In genomic region chr1:43786201-43786958, GRCh38 we compare ENCODE assay signal across 27 cellular contexts.
A peak's percentile ranks its signal among the peaks of the same experiment; 100 is the strongest.
DNase-seq lines count a peak whose midpoint lies in the region; FAIRE-seq and TF ChIP-seq lines count a peak whose summit lies in the region.
"Had no signal": no experiment of that assay in that cellular context is flagged by ENCODE, and none has a peak within 500 bp of the region (broad histone marks: within the 10 kb centered on the region; RNA-seq: fewer than 3 reads in every experiment).

No MANE protein-coding gene starts in this region.

- no peak overlapping the region for H2BK120ac ChIP-seq in mesenchymal stem cell (ENCODE audit: low read depth, low read length)

- no TSS peak for BruUV-seq in Calu3 (replicated peaks; lab: Mats Ljungman, UMichigan)

- peak overlapping the region in 1 of 2 experiments; percentile 58 for H3K18ac ChIP-seq in mesenchymal stem cell (ENCODE audit: low read depth in 1 of 2, low read length in 2 of 2)

- no peak overlapping the region for H3K27ac Mint-ChIP-seq in Calu3 (ENCODE audit: unreplicated experiment)
- H3K27ac Mint-ChIP-seq in activated CD4-positive, alpha-beta memory T cell treated with anti-CD3 and anti-CD28 coated beads, Interleukin-2, amount 10 ng/mL, durations not matched to agents 7 days and 5 days: no peak overlapping the region
- H3K27ac Mint-ChIP-seq: activated B cell treated with CpG ODN at 0.5 μM for 24 hours; activated CD4-positive, alpha-beta memory T cell treated with anti-CD3 and anti-CD28 coated beads for 36 hours; H9; naive thymus-derived CD4-positive, alpha-beta T cell; T-helper 2 cell treated with Interferon-gamma antibody and Interleukin-4, amounts not matched to agents 5 μg/mL and 100 μg/mL, for 36 hours had no signal

- H3K9me3 Mint-ChIP-seq in Calu3 (ENCODE audit: low read depth, unreplicated experiment): no peaks in the 10 kb centered on the region
- H3K9me3 Mint-ChIP-seq in activated CD4-positive, alpha-beta memory T cell treated with anti-CD3 and anti-CD28 coated beads, Interleukin-2, amount 10 ng/mL, durations not matched to agents 7 days and 5 days: no peaks in the 10 kb centered on the region
- H3K9me3 Mint-ChIP-seq: activated B cell treated with CpG ODN at 0.5 μM for 24 hours; activated CD4-positive, alpha-beta memory T cell treated with anti-CD3 and anti-CD28 coated beads for 36 hours; H9; T-helper 2 cell treated with Interferon-gamma antibody and Interleukin-4, amounts not matched to agents 5 μg/mL and 100 μg/mL, for 36 hours had no signal

- TF ChIP-seq EP300 in stomach (IDR thresholded peaks at IDR 0.05): no peak

- TF ChIP-seq POLR2A in stomach (IDR thresholded peaks at IDR 0.05): no peak

- no peak overlapping the region for H2BK12ac ChIP-seq in mesenchymal stem cell (ENCODE audit: low read length in 2 of 2)

- H2AFZ ChIP-seq in mesenchymal stem cell (ENCODE audit: low read depth, low read length): no peak overlapping the region
- H2AFZ ChIP-seq: PC-9 had no signal

- no peaks in the 10 kb centered on the region for H3K9me3 ChIP-seq in SJSA1 (replicated peaks)
- H3K9me3 ChIP-seq in mesenchymal stem cell (ENCODE audit: control insufficient read depth, low read length): no peaks in the 10 kb centered on the region
- H3K9me3 ChIP-seq in stomach: no peaks in the 10 kb centered on the region
- H3K9me3 ChIP-seq in small intestine (ENCODE audit: control insufficient read depth, low read depth): no peaks in the 10 kb centered on the region
- H3K9me3 ChIP-seq: lower lobe of right lung, right lobe of liver, tibial nerve had no signal

- peak overlapping the region; percentile 65 for H3K9ac ChIP-seq in mesenchymal stem cell (ENCODE audit: low read length)
- H3K9ac ChIP-seq: KMS-11 had no signal

- H3K27ac ChIP-seq in SJSA1: peak overlapping the region; percentile 85
- H3K27ac ChIP-seq in mesenchymal stem cell (ENCODE audit: low read length, poor library complexity, severe bottlenecking): no peak overlapping the region
- H3K27ac ChIP-seq in stomach: peak overlapping the region in 3 of 5 donors; percentile 20 to 38 (median 32)
- H3K27ac ChIP-seq in small intestine (ENCODE audit: low read depth in 1 of 2, low read length in 1 of 2): peak overlapping the region in 1 of 2 donors; percentile 9
- H3K27ac ChIP-seq: KMS-11, lower lobe of right lung, SJCRH30 had no signal

- H4K91ac ChIP-seq in mesenchymal stem cell (ENCODE audit: low read length): no peak overlapping the region

- H3K27me3 Mint-ChIP-seq in Calu3 (ENCODE audit: unreplicated experiment): no peaks in the 10 kb centered on the region
- H3K27me3 Mint-ChIP-seq in activated CD4-positive, alpha-beta memory T cell treated with anti-CD3 and anti-CD28 coated beads, Interleukin-2, amount 10 ng/mL, durations not matched to agents 7 days and 5 days: no peaks in the 10 kb centered on the region
- H3K27me3 Mint-ChIP-seq: activated B cell treated with CpG ODN at 0.5 μM for 24 hours; activated CD4-positive, alpha-beta memory T cell treated with anti-CD3 and anti-CD28 coated beads for 36 hours; naive thymus-derived CD4-positive, alpha-beta T cell had no signal

- H3K36me3 ChIP-seq in SJSA1 (no peaks in the 10 kb centered on the region), mesenchymal stem cell (ENCODE audit: control insufficient read depth in 1 of 2, insufficient read depth in 2 of 2, low read depth in 1 of 2, low read length in 2 of 2) (peaks cover 0 to 3% of the 10 kb centered on the region in 2 experiments), stomach (no peaks in the 10 kb centered on the region), small intestine (ENCODE audit: control insufficient read depth in 2 of 2, insufficient read depth in 2 of 2, low read length in 2 of 2) (no peaks in the 10 kb centered on the region)
- H3K36me3 ChIP-seq: lower lobe of right lung, right lobe of liver, SJCRH30, tibial nerve had no signal

- no peak overlapping the region for H3K4me2 ChIP-seq in mesenchymal stem cell (ENCODE audit: low read length, poor library complexity, severe bottlenecking)
- H3K4me2 ChIP-seq: KMS-11, PC-9 had no signal

- H3K4me1 ChIP-seq in SJSA1 (replicated peaks): peaks cover 62% of the 10 kb centered on the region
- H3K4me1 ChIP-seq in mesenchymal stem cell (ENCODE audit: control insufficient read depth, insufficient read depth, low read depth, low read length): peaks cover 7% of the 10 kb centered on the region
- H3K4me1 ChIP-seq in stomach: peaks cover 0 to 22% (median 0%) of the 10 kb centered on the region in 4 donors
- H3K4me1 ChIP-seq in small intestine (ENCODE audit: control insufficient read depth in 2 of 2, insufficient read depth in 1 of 2, low read depth in 1 of 2, low read length in 1 of 2): no peaks in the 10 kb centered on the region
- H3K4me1 ChIP-seq: right lobe of liver had no signal

- peak overlapping the region in 1 of 2 experiments; percentile 33 for H3K4ac ChIP-seq in mesenchymal stem cell (ENCODE audit: low read depth in 1 of 2, low read length in 2 of 2)

- no peak overlapping the region for H3K14ac ChIP-seq in mesenchymal stem cell (ENCODE audit: low read length in 2 of 2)

- DNase-seq in SJSA1 (ENCODE audit: low read depth in 1 of 2, low spot score in 2 of 2) (peak in 1 of 2 experiments; percentile 57), choroid plexus epithelial cell (ENCODE audit: low read depth) (peak; percentile 60), mesenchymal stem cell (peak; percentile 73), stomach (no peak), Calu3 (no peak), small intestine (no peak)
- no peak for DNase-seq in activated CD4-positive, alpha-beta memory T cell treated with anti-CD3 and anti-CD28 coated beads, Interleukin-2, amount 10 ng/mL, durations not matched to agents 7 days and 5 days
- DNase-seq: activated B cell treated with CpG ODN at 0.5 μM for 24 hours; activated CD4-positive, alpha-beta memory T cell treated with anti-CD3 and anti-CD28 coated beads for 36 hours; activated gamma-delta T cell treated with Interleukin-2 at 50 U/mL for 16 hours; activated T-cell treated with anti-CD3 and anti-CD28 coated beads for 4 hours; amygdala; effector CD4-positive, alpha-beta T cell; H9; lower lobe of right lung; naive thymus-derived CD4-positive, alpha-beta T cell; NCI-H187 treated with DMSO at 0.1 percent for 48 hours; NCI-H2227 treated with DMSO at 0.1 percent for 48 hours; PC-9; stimulated activated CD4-positive, alpha-beta T cell treated with anti-CD3 and anti-CD28 coated beads, Interleukin-2, amount 100 ng/mL, for 24 hours; stimulated activated naive CD4-positive, alpha-beta T cell treated with Interleukin-2 at 50 U/mL for 16 hours had no signal

- POLR2A ChIA-PET in activated CD4-positive, alpha-beta memory T cell treated with anti-CD3 and anti-CD28 coated beads, Interleukin-2, amount 10 ng/mL, durations not matched to agents 7 days and 5 days (lab: Charles Lee): no interaction called here

- no peak overlapping the region for H4K8ac ChIP-seq in mesenchymal stem cell (ENCODE audit: low read length)

- no peaks in the 10 kb centered on the region for H3K36me3 Mint-ChIP-seq in Calu3 (ENCODE audit: insufficient read depth, unreplicated experiment)
- H3K36me3 Mint-ChIP-seq in activated CD4-positive, alpha-beta memory T cell treated with anti-CD3 and anti-CD28 coated beads, Interleukin-2, amount 10 ng/mL, durations not matched to agents 7 days and 5 days (ENCODE audit: low read depth): peaks cover 9% of the 10 kb centered on the region
- H3K36me3 Mint-ChIP-seq: activated CD4-positive, alpha-beta memory T cell treated with anti-CD3 and anti-CD28 coated beads for 36 hours had no signal

- no peak overlapping the region for H3K4me3 ChIP-seq in SJSA1
- no peak overlapping the region for H3K4me3 ChIP-seq in choroid plexus epithelial cell (ENCODE audit: low read depth, low read length)
- no peak overlapping the region for H3K4me3 ChIP-seq in mesenchymal stem cell (ENCODE audit: insufficient read depth in 1 of 2, low read depth in 1 of 2, low read length in 2 of 2)
- no peak overlapping the region for H3K4me3 ChIP-seq in stomach
- H3K4me3 ChIP-seq in small intestine (ENCODE audit: low read depth in 1 of 2, low read length in 2 of 2): no peak overlapping the region
- H3K4me3 ChIP-seq: lower lobe of right lung, PC-9, right lobe of liver, SJCRH30, tibial nerve had no signal

- no peak overlapping the region for H3K4me3 Mint-ChIP-seq in Calu3 (ENCODE audit: low read depth, unreplicated experiment)
- H3K4me3 Mint-ChIP-seq in activated CD4-positive, alpha-beta memory T cell treated with anti-CD3 and anti-CD28 coated beads, Interleukin-2, amount 10 ng/mL, durations not matched to agents 7 days and 5 days: no peak overlapping the region
- H3K4me3 Mint-ChIP-seq: activated B cell treated with CpG ODN at 0.5 μM for 24 hours; activated CD4-positive, alpha-beta memory T cell treated with anti-CD3 and anti-CD28 coated beads for 36 hours; H9; naive thymus-derived CD4-positive, alpha-beta T cell; T-helper 2 cell treated with Interferon-gamma antibody and Interleukin-4, amounts not matched to agents 5 μg/mL and 100 μg/mL, for 36 hours had no signal

- TF ChIP-seq CTCF in choroid plexus epithelial cell (conservative IDR thresholded peaks at IDR 0.05; ENCODE audit: low read depth, low read length) (no peak), stomach (IDR thresholded peaks at IDR 0.05) (no peak), Calu3 (IDR thresholded peaks at IDR 0.05; ENCODE audit: unreplicated experiment) (no peak)

- H3K27me3 ChIP-seq in SJSA1 (replicated peaks) (no peaks in the 10 kb centered on the region), mesenchymal stem cell (ENCODE audit: control insufficient read depth in 1 of 2, insufficient read depth in 1 of 2, low read length in 2 of 2) (no peaks in the 10 kb centered on the region), stomach (no peaks in the 10 kb centered on the region), small intestine (ENCODE audit: control insufficient read depth in 2 of 2, insufficient read depth in 2 of 2, low read length in 2 of 2) (no peaks in the 10 kb centered on the region)
- H3K27me3 ChIP-seq: right lobe of liver, SJCRH30, tibial nerve had no signal

- intact Hi-C loops in stomach (cut with DNase I; ENCODE audit: low total_unique reads): no loop called here
- intact Hi-C loops in Calu3 (cut with micrococcal nuclease; ENCODE audit: unreplicated experiment): no loop called here

- H2AK5ac ChIP-seq in mesenchymal stem cell (ENCODE audit: low read length, severe bottlenecking): no peak overlapping the region

- no peak overlapping the region for H2BK15ac ChIP-seq in mesenchymal stem cell (ENCODE audit: low read depth, poor library complexity, severe bottlenecking)

- CTCF ChIA-PET in Calu3 (lab: Charles Lee): no interaction called here
- CTCF ChIA-PET in activated CD4-positive, alpha-beta memory T cell treated with anti-CD3 and anti-CD28 coated beads, Interleukin-2, amount 10 ng/mL, durations not matched to agents 7 days and 5 days (lab: Charles Lee): interaction anchor here (0.8 kb wide), 1 partner anchor 171 kb away, joined by 4 read pairs; no protein-coding TSS in a partner anchor

- no peak for FAIRE-seq in small intestine (lab: Jason Lieb, UNC)
- FAIRE-seq: islet of Langerhans had no signal

- 73% methylated on average over 10 of the region's 13 CpGs for WGBS in mesenchymal stem cell
- WGBS in stomach, 5 donors: 76 to 84% (median 81%) methylated on average over 13 of the region's 13 CpGs
- WGBS in small intestine, 3 donors: 79 to 91% (median 85%) methylated on average over 13 of the region's 13 CpGs

- H2BK5ac ChIP-seq in mesenchymal stem cell (ENCODE audit: low read depth, low read length, poor library complexity, severe bottlenecking): no peak overlapping the region

- peaks cover 23% of the 10 kb centered on the region for H3K4me1 Mint-ChIP-seq in Calu3 (ENCODE audit: low read depth, unreplicated experiment)
- H3K4me1 Mint-ChIP-seq in activated CD4-positive, alpha-beta memory T cell treated with anti-CD3 and anti-CD28 coated beads, Interleukin-2, amount 10 ng/mL, durations not matched to agents 7 days and 5 days: peaks cover 26% of the 10 kb centered on the region
- H3K4me1 Mint-ChIP-seq: activated B cell treated with CpG ODN at 0.5 μM for 24 hours had no signal

- peaks cover 20% of the 10 kb centered on the region for H3K79me1 ChIP-seq in mesenchymal stem cell (replicated peaks; ENCODE audit: low read length, poor library complexity, severe bottlenecking)

- no peak overlapping the region for H3K23ac ChIP-seq in mesenchymal stem cell (ENCODE audit: low read length in 2 of 2)

Comparison
In these comparisons a context has a peak if more than half of its experiments do, and no peak if none do; other contexts are left out.
1. DNase-seq: peak in choroid plexus epithelial cell (single experiment) and mesenchymal stem cell (single experiment); none in stomach (single experiment), Calu3 (single experiment), small intestine (single experiment) and activated CD4-positive, alpha-beta memory T cell treated with anti-CD3 and anti-CD28 coated beads, Interleukin-2, amount 10 ng/mL, durations not matched to agents 7 days and 5 days (single experiment).